2 cellular contexts compared by ENCODE assay signal in genomic region chr14:72699433-72699832, GRCh38.
TF ChIP-seq lines count a peak whose summit lies in the region.

No MANE protein-coding gene starts in this region.

TF ChIP-seq in A549, 52 proteins besides CTCF, POLR2A, EP300 and RAD21 (continued from another document):
- TF ChIP-seq ATOH8 (CRISPR knock-in tag; IDR thresholded peaks at IDR 0.05; ENCODE audit: low read depth) (no peak), HES2 (IDR thresholded peaks at IDR 0.05) (no peak), CHD2 (IDR thresholded peaks at IDR 0.05; ENCODE audit: low read length, partially characterized antibody) (no peak), CEBPB (IDR thresholded peaks at IDR 0.05) (no peak), SREBF2 (IDR thresholded peaks at IDR 0.05) (no peak), HEYL (CRISPR knock-in tag; IDR thresholded peaks at IDR 0.05) (no peak), RNF2 (IDR thresholded peaks at IDR 0.05; ENCODE audit: borderline replicate concordance, low read depth) (no peak), ESRRA (IDR thresholded peaks at IDR 0.05; ENCODE audit: borderline replicate concordance, low read length) (no peak), KDM1A (IDR thresholded peaks at IDR 0.05; ENCODE audit: low read depth) (no peak), PBX3 (IDR thresholded peaks at IDR 0.05) (no peak), RCOR1 (IDR thresholded peaks at IDR 0.05; ENCODE audit: low read depth, low read length) (no peak), HOXB13 (CRISPR knock-in tag; IDR thresholded peaks at IDR 0.05; ENCODE audit: low read depth) (no peak)
- TF ChIP-seq, protein P1, sequence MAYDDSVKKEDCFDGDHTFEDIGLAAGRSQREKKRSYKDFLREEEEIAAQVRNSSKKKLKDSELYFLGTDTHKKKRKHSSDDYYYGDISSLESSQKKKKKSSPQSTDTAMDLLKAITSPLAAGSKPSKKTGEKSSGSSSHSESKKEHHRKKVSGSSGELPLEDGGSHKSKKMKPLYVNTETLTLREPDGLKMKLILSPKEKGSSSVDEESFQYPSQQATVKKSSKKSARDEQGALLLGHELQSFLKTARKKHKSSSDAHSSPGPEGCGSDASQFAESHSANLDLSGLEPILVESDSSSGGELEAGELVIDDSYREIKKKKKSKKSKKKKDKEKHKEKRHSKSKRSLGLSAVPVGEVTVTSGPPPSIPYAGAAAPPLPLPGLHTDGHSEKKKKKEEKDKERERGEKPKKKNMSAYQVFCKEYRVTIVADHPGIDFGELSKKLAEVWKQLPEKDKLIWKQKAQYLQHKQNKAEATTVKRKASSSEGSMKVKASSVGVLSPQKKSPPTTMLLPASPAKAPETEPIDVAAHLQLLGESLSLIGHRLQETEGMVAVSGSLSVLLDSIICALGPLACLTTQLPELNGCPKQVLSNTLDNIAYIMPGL (CRISPR knock-in tag; IDR thresholded peaks at IDR 0.05; ENCODE audit: borderline replicate concordance) = no peak

TF ChIP-seq in WTC11, 78 proteins besides CTCF, POLR2A, EP300 and RAD21 (continued from another document):
- TF ChIP-seq ERG (CRISPR knock-in tag; IDR thresholded peaks at IDR 0.05) = no peak
- TF ChIP-seq, protein P2, sequence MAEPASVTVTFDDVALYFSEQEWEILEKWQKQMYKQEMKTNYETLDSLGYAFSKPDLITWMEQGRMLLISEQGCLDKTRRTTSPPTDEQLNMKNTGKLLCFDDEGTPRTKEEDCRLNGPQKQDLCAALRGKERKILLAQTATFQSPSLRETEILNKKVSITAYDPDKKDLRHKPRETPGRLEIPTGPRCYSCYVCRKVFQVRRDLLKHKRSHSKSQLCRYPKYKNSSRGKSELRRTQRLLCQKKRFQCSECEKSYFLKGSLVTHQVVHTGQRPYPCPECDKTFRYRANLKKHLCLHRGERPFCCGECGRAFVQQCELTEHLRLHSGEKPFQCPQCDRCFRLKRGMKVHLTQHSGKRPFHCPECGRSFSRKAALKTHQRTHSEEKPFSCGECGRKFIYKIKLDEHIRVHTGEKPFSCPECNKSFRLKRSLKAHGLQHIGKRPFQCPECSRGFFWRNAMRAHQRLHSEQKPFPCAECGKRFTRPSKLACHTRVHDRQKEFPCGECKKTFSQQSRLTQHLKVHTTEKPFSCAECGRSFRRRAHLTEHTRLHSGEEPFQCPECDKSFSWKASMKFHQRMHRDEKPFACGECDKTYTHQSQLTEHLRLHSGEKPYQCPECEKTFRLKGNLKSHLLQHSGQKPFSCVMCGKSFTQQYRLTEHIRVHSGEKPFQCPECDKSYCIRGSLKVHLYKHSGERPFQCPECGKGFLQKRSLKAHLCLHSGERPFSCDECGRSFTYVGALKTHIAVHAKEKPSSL (CRISPR knock-in tag; conservative IDR thresholded peaks at IDR 0.05) = no peak
- no peak for TF ChIP-seq MLX (CRISPR knock-in tag; IDR thresholded peaks at IDR 0.05)
- no peak for TF ChIP-seq ATF1 (CRISPR knock-in tag; IDR thresholded peaks at IDR 0.05)
- no peak for TF ChIP-seq GTF2I (CRISPR knock-in tag; conservative IDR thresholded peaks at IDR 0.05)
- no peak for TF ChIP-seq GRHL2 (CRISPR knock-in tag; IDR thresholded peaks at IDR 0.05; ENCODE audit: insufficient replicate concordance, severe bottlenecking)
- TF ChIP-seq AFF4 (CRISPR knock-in tag; IDR thresholded peaks at IDR 0.05; ENCODE audit: borderline replicate concordance) = no peak
- TF ChIP-seq ZNF416 (CRISPR knock-in tag; IDR thresholded peaks at IDR 0.05) = no peak
- no peak for TF ChIP-seq NFE2L1 (CRISPR knock-in tag; IDR thresholded peaks at IDR 0.05)
